8 cellular contexts compared by ENCODE assay signal in genomic region chr5:79514391-79515105, GRCh38. TPM values are rescaled to one million over a fixed set of nuclear protein-coding genes. Genes with fewer than 3 reads are reported as not detected.
DNase-seq lines count a peak whose midpoint lies in the region; ATAC-seq and TF ChIP-seq lines count a peak whose summit lies in the region.

No MANE protein-coding gene starts in this region.

- no peaks in the 10 kb centered on the region for H3K27me3 ChIP-seq in BLaER1 treated with 17β-estradiol and CSF1 and Interleukin-3, amounts not matched to agents 10 nM and 100 nM
- H3K27me3 ChIP-seq in left lung: peaks cover 31 to 52% of the 10 kb centered on the region in 2 donors

- intact Hi-C loops in dendritic cell treated with granulocyte-macrophage colony-stimulating factor and Interleukin-4, amounts not matched to agents 40 ng/mL and 50 ng/mL, for 4 days (cut with micrococcal nuclease): no loop called here
- intact Hi-C loops in left lung (cut with DNase I): no loop called here

- peak; percentile 83 for ATAC-seq in GM19328 (IDR thresholded peaks at IDR 0.05; ENCODE audit: unreplicated experiment)
- peak; percentile 66 for ATAC-seq in HG03469 (IDR thresholded peaks at IDR 0.05; ENCODE audit: unreplicated experiment)
- ATAC-seq in left lung: peak; percentile 86

- peak overlapping the region; percentile 93 for H3K4me3 Mint-ChIP-seq in dendritic cell treated with granulocyte-macrophage colony-stimulating factor and Interleukin-4, amounts not matched to agents 40 ng/mL and 50 ng/mL, for 4 days

- H3K4me1 ChIP-seq in BLaER1 treated with 17β-estradiol and CSF1 and Interleukin-3, amounts not matched to agents 10 nM and 100 nM: peaks cover 35 to 55% (median 50%) of the 10 kb centered on the region in 10 experiments
- peaks cover 2 to 23% of the 10 kb centered on the region in 2 donors for H3K4me1 ChIP-seq in left lung

- H3K36me3 ChIP-seq in BLaER1 treated with 17β-estradiol and CSF1 and Interleukin-3, amounts not matched to agents 10 nM and 100 nM: no peaks in the 10 kb centered on the region
- no peaks in the 10 kb centered on the region for H3K36me3 ChIP-seq in left lung

- peak overlapping the region; percentile 87 to 96 (median 94) for H3K27ac ChIP-seq in BLaER1 treated with 17β-estradiol and CSF1 and Interleukin-3, amounts not matched to agents 10 nM and 100 nM
- H3K27ac ChIP-seq in left lung: peak overlapping the region; percentile 80 to 95

- DNase-seq in NCI-H526 (lab: John Stamatoyannopoulos, UW): peak; percentile 87 to 93
- peak; percentile 81 to 87 for DNase-seq in activated CD4-positive, alpha-beta T cell treated with anti-CD3 and anti-CD28 coated beads, Interleukin-2, amount 50 U/mL, for 24 hours (ENCODE audit: low read depth in 1 of 2, low spot score in 1 of 2)
- DNase-seq in left lung: peak; percentile 89 to 93
- DNase-seq in stimulated activated CD4-positive, alpha-beta T cell treated with anti-CD3 and anti-CD28 coated beads, Interleukin-2, amount 100 ng/mL, for 48 hours: peak; percentile 82

- no peak for TF ChIP-seq CTCF in left lung (IDR thresholded peaks at IDR 0.05)

- H3K27me3 Mint-ChIP-seq in dendritic cell treated with granulocyte-macrophage colony-stimulating factor and Interleukin-4, amounts not matched to agents 40 ng/mL and 50 ng/mL, for 4 days: peaks cover 57% of the 10 kb centered on the region

- H3K4me3 ChIP-seq in BLaER1 treated with 17β-estradiol and CSF1 and Interleukin-3, amounts not matched to agents 10 nM and 100 nM: peak overlapping the region; percentile 68 to 90 (median 80)
- peak overlapping the region; percentile 63 to 93 for H3K4me3 ChIP-seq in left lung

- H3K4me1 Mint-ChIP-seq in dendritic cell treated with granulocyte-macrophage colony-stimulating factor and Interleukin-4, amounts not matched to agents 40 ng/mL and 50 ng/mL, for 4 days (ENCODE audit: low read depth): peaks cover 28% of the 10 kb centered on the region

- H4K20me1 ChIP-seq in BLaER1 treated with 17β-estradiol and CSF1 and Interleukin-3, amounts not matched to agents 10 nM and 100 nM: peaks cover 0 to 33% (median 14%) of the 10 kb centered on the region in 11 experiments; a peak in 15 of 22 replicates

- no peaks in the 10 kb centered on the region for H3K9me3 Mint-ChIP-seq in dendritic cell treated with granulocyte-macrophage colony-stimulating factor and Interleukin-4, amounts not matched to agents 40 ng/mL and 50 ng/mL, for 4 days

- peaks cover 6% of the 10 kb centered on the region for H3K36me3 Mint-ChIP-seq in dendritic cell treated with granulocyte-macrophage colony-stimulating factor and Interleukin-4, amounts not matched to agents 40 ng/mL and 50 ng/mL, for 4 days (ENCODE audit: low read depth)

- peak overlapping the region; percentile 87 to 97 (median 93) for H3K9ac ChIP-seq in BLaER1 treated with 17β-estradiol and CSF1 and Interleukin-3, amounts not matched to agents 10 nM and 100 nM

- H3K4me2 ChIP-seq in BLaER1 treated with 17β-estradiol and CSF1 and Interleukin-3, amounts not matched to agents 10 nM and 100 nM: peak overlapping the region; percentile 86 to 98 (median 92)

- H3K27ac Mint-ChIP-seq in dendritic cell treated with granulocyte-macrophage colony-stimulating factor and Interleukin-4, amounts not matched to agents 40 ng/mL and 50 ng/mL, for 4 days: peak overlapping the region; percentile 86

- no peaks in the 10 kb centered on the region for H3K9me3 ChIP-seq in BLaER1 treated with 17β-estradiol and CSF1 and Interleukin-3, amounts not matched to agents 10 nM and 100 nM (replicated peaks in 1 of 11)
- no peaks in the 10 kb centered on the region for H3K9me3 ChIP-seq in left lung

RNA-seq across cellular contexts. Expression of gene HOMER1, which starts 0.6 kb away (rescaled TPM):
- total RNA-seq in left lung: 1 to 10 TPM; 4.2 to 4.6 TPM

Comparison
In these comparisons a context has a peak if more than half of its experiments do, and no peak if none do; other contexts are left out.
1. Peak in every context shown above with its lines: DNase-seq, ATAC-seq, H3K4me3 ChIP-seq and H3K27ac ChIP-seq.